Comparison of ENCODE assay signal across 1 cellular context in genomic region chr22:38398609-38399401, GRCh38.
TF ChIP-seq lines count a peak whose summit lies in the region.

No MANE protein-coding gene starts in this region.

TF ChIP-seq in HepG2, 621 proteins besides CTCF, POLR2A, EP300 and RAD21 (continued from another document and continues in another):
- TF ChIP-seq UBTF (CRISPR knock-in tag; IDR thresholded peaks at IDR 0.05) (no peak), PHF20 (CRISPR knock-in tag; IDR thresholded peaks at IDR 0.05) (no peak), ZFY (CRISPR knock-in tag; IDR thresholded peaks at IDR 0.05) (peak; percentile 46; the same call in 1 of the 2 replicates), ZNF24 (IDR thresholded peaks at IDR 0.05) (no peak), ZNF180 (CRISPR knock-in tag; IDR thresholded peaks at IDR 0.05; ENCODE audit: borderline replicate concordance, low read depth) (no peak), PATZ1 (CRISPR knock-in tag; IDR thresholded peaks at IDR 0.05) (peak; percentile 69; the same call in 1 of the 2 replicates), MAZ (IDR thresholded peaks at IDR 0.05; ENCODE audit: borderline replicate concordance, low read depth, low read length) (no peak; the same call in 1 of the 2 replicates), MAZ (CRISPR knock-in tag; IDR thresholded peaks at IDR 0.05; ENCODE audit: low read depth) (no peak), JDP2 (CRISPR knock-in tag; IDR thresholded peaks at IDR 0.05; ENCODE audit: borderline replicate concordance) (no peak), ZNF609 (CRISPR knock-in tag; IDR thresholded peaks at IDR 0.05; ENCODE audit: borderline replicate concordance) (no peak), ZFP90 (CRISPR knock-in tag; IDR thresholded peaks at IDR 0.05; ENCODE audit: borderline replicate concordance) (no peak), NFATC3 (CRISPR knock-in tag; IDR thresholded peaks at IDR 0.05) (no peak), SPEN (CRISPR knock-in tag; IDR thresholded peaks at IDR 0.05; ENCODE audit: low read depth) (no peak), PRDM15 (CRISPR knock-in tag; IDR thresholded peaks at IDR 0.05) (no peak), MAFK (conservative IDR thresholded peaks at IDR 0.05 in 1 of 2, IDR thresholded peaks at IDR 0.05 in 1 of 2; ENCODE audit: low read length in 2 of 2) (no peak), ZFX (CRISPR knock-in tag; IDR thresholded peaks at IDR 0.05; ENCODE audit: low read depth) (no peak; the same call in none of the 2 replicates), ZNF33B (CRISPR knock-in tag; IDR thresholded peaks at IDR 0.05) (no peak), TMF1 (CRISPR knock-in tag; IDR thresholded peaks at IDR 0.05; ENCODE audit: low read depth) (no peak), E2F2 (CRISPR knock-in tag; IDR thresholded peaks at IDR 0.05; ENCODE audit: borderline replicate concordance) (no peak), BRCA1 (CRISPR knock-in tag; IDR thresholded peaks at IDR 0.05) (no peak), ZGPAT (CRISPR knock-in tag; IDR thresholded peaks at IDR 0.05) (peak; percentile 44; the same call in 1 of the 2 replicates), ZNF619 (CRISPR knock-in tag; IDR thresholded peaks at IDR 0.05) (no peak), CAMTA2 (CRISPR knock-in tag; IDR thresholded peaks at IDR 0.05; ENCODE audit: borderline replicate concordance) (no peak), LCORL (IDR thresholded peaks at IDR 0.05) (no peak), LCORL (CRISPR knock-in tag; IDR thresholded peaks at IDR 0.05) (no peak; the same call in 1 of the 2 replicates), ZNF780A (CRISPR knock-in tag; IDR thresholded peaks at IDR 0.05) (no peak), ZNF101 (CRISPR knock-in tag; IDR thresholded peaks at IDR 0.05; ENCODE audit: borderline replicate concordance, low read depth) (no peak), MATR3 (CRISPR knock-in tag; IDR thresholded peaks at IDR 0.05) (no peak), PLSCR1 (CRISPR knock-in tag; IDR thresholded peaks at IDR 0.05; ENCODE audit: borderline replicate concordance) (no peak), TAF1 (CRISPR knock-in tag; IDR thresholded peaks at IDR 0.05) (peak; percentile 73), ZBTB10 (CRISPR knock-in tag; IDR thresholded peaks at IDR 0.05; ENCODE audit: borderline replicate concordance) (0 out of 2 replicates have a peak, but pooled peaks have one; percentile 28), CEBPZ (IDR thresholded peaks at IDR 0.05; ENCODE audit: low read length) (no peak), SETDB1 (CRISPR knock-in tag; IDR thresholded peaks at IDR 0.05; ENCODE audit: borderline replicate concordance) (no peak), MEIS1 (CRISPR knock-in tag; IDR thresholded peaks at IDR 0.05; ENCODE audit: borderline replicate concordance) (no peak)
